12 cellular contexts compared by ENCODE assay signal in genomic region chr11:73965076-73965763, GRCh38. TPM values are rescaled to one million over a fixed set of nuclear protein-coding genes. Genes with fewer than 3 reads are reported as not detected.
DNase-seq lines count a peak whose midpoint lies in the region; ATAC-seq, FAIRE-seq and TF ChIP-seq lines count a peak whose summit lies in the region.
"Had no signal": no experiment of that assay in that cellular context is flagged by ENCODE, and none has a peak within 500 bp of the region (broad histone marks: within the 10 kb centered on the region; RNA-seq: fewer than 3 reads in every experiment).

No MANE protein-coding gene starts in this region.

- H3K4ac ChIP-seq in IMR-90 (ENCODE audit: low read depth, low read length) = no peak overlapping the region

- no peak overlapping the region for H2BK5ac ChIP-seq in IMR-90 (ENCODE audit: low read depth, low read length, poor library complexity, severe bottlenecking)

- H3K9me3 Mint-ChIP-seq in CD4-positive, CD25-positive, alpha-beta regulatory T cell = no peaks in the 10 kb centered on the region
- H3K9me3 Mint-ChIP-seq in stimulated activated memory B cell treated with anti-CD40 and anti-IgM and Interleukin-4, amounts not matched to agents 10 μg/mL and 1 μg/mL and 100 μg/mL, for 72 hours = no peaks in the 10 kb centered on the region
- H3K9me3 Mint-ChIP-seq: stimulated activated naive CD8-positive, alpha-beta T cell treated with anti-CD3 and anti-CD28 coated beads, Interleukin-15, amount 100 ng/mL, for 72 hours had no signal

- H4K5ac ChIP-seq in IMR-90 (ENCODE audit: low read depth, low read length) = no peak overlapping the region

- no peaks in the 10 kb centered on the region for H3K36me3 Mint-ChIP-seq in CD4-positive, CD25-positive, alpha-beta regulatory T cell
- H3K36me3 Mint-ChIP-seq in stimulated activated memory B cell treated with anti-CD40 and anti-IgM and Interleukin-4, amounts not matched to agents 10 μg/mL and 1 μg/mL and 100 μg/mL, for 72 hours = no peaks in the 10 kb centered on the region

- H3K4me3 ChIP-seq in A549 = peak overlapping the region; percentile 37
- no peak overlapping the region for H3K4me3 ChIP-seq in CD4-positive, CD25-positive, alpha-beta regulatory T cell (ENCODE audit: low read depth, low read length)
- no peak overlapping the region for H3K4me3 ChIP-seq in IMR-90 (ENCODE audit: insufficient read depth, low read depth, low read length)
- no peak overlapping the region for H3K4me3 ChIP-seq in K562
- H3K4me3 ChIP-seq in esophagus muscularis mucosa = no peak overlapping the region
- H3K4me3 ChIP-seq: Peyer's patch had no signal

- intact Hi-C loops in IMR-90 (cut with micrococcal nuclease) (no loop called here), K562 (cut with micrococcal nuclease) (loop anchor here (2.0 kb wide), 2 partner anchors 290 to 484 kb away; no protein-coding TSS in a partner anchor), esophagus muscularis mucosa (cut with DNase I) (loop anchor here (10.0 kb wide), 2 partner anchors 60 to 110 kb away; no protein-coding TSS in a partner anchor)

- no peak overlapping the region for H4K91ac ChIP-seq in IMR-90 (ENCODE audit: insufficient read depth, low read depth, low read length)

- peaks cover 4 to 57% (median 20%) of the 10 kb centered on the region in 4 donors for H3K4me1 Mint-ChIP-seq in CD4-positive, CD25-positive, alpha-beta regulatory T cell
- H3K4me1 Mint-ChIP-seq in stimulated activated memory B cell treated with anti-CD40 and anti-IgM and Interleukin-4, amounts not matched to agents 10 μg/mL and 1 μg/mL and 100 μg/mL, for 72 hours = peaks cover 37% of the 10 kb centered on the region

- H3K27ac ChIP-seq in A549 (peak overlapping the region; percentile 55 to 62; a peak in 5 of 6 replicates), IMR-90 (ENCODE audit: insufficient read depth, low read length) (no peak overlapping the region), K562 (ENCODE audit: extremely low read depth, low read depth, low read length) (no peak overlapping the region), esophagus muscularis mucosa (replicated peaks in 1 of 4) (no peak overlapping the region)
- no peak overlapping the region for H3K27ac ChIP-seq in CD4-positive, CD25-positive, alpha-beta regulatory T cell (ENCODE audit: insufficient read depth, low read length, poor library complexity, severe bottlenecking)
- H3K27ac ChIP-seq: Peyer's patch had no signal

- peak in 1 of 2 experiments; percentile 31 for DNase-seq in A549 (ENCODE audit: low read depth in 1 of 2, low spot score in 1 of 2)
- DNase-seq in CD4-positive, CD25-positive, alpha-beta regulatory T cell = no peak
- no peak for DNase-seq in IMR-90
- DNase-seq in K562 (ENCODE audit: extremely low read depth in 1 of 4, low spot score in 3 of 4) = no peak
- DNase-seq in NCI-H1436 (lab: John Stamatoyannopoulos, UW) = no peak
- DNase-seq in esophagus muscularis mucosa (ENCODE audit: extremely low spot score) = no peak

- H3K79me2 ChIP-seq in K562 (ENCODE audit: control insufficient read depth, insufficient read depth, low read length) = no peaks in the 10 kb centered on the region

- H3K4me3 Mint-ChIP-seq in CD4-positive, CD25-positive, alpha-beta regulatory T cell = peak overlapping the region in 1 of 4 donors; percentile 56
- no peak overlapping the region for H3K4me3 Mint-ChIP-seq in stimulated activated memory B cell treated with anti-CD40 and anti-IgM and Interleukin-4, amounts not matched to agents 10 μg/mL and 1 μg/mL and 100 μg/mL, for 72 hours

- H3K23ac ChIP-seq in IMR-90 (ENCODE audit: low read depth, low read length) = no peak overlapping the region

- no peaks in the 10 kb centered on the region; the same call in 2 of the 3 replicates for H3K9me3 ChIP-seq in A549
- H3K9me3 ChIP-seq in CD4-positive, CD25-positive, alpha-beta regulatory T cell (ENCODE audit: control insufficient read depth in 2 of 2, low read length in 2 of 2) = no peaks in the 10 kb centered on the region
- H3K9me3 ChIP-seq in IMR-90 (ENCODE audit: control insufficient read depth, insufficient read depth, low read length) = no peaks in the 10 kb centered on the region
- no peaks in the 10 kb centered on the region for H3K9me3 ChIP-seq in K562 (replicated peaks; ENCODE audit: control insufficient read depth, insufficient read depth, low read depth, low read length)
- no peaks in the 10 kb centered on the region for H3K9me3 ChIP-seq in esophagus muscularis mucosa
- H3K9me3 ChIP-seq: Peyer's patch had no signal

- H3K14ac ChIP-seq in IMR-90 (replicated peaks; ENCODE audit: low read depth, low read length) = no peak overlapping the region

- BruUV-seq in IMR-90 (replicated peaks; lab: Mats Ljungman, UMichigan) = no TSS peak
- no TSS peak for BruUV-seq in K562 (replicated peaks; lab: Mats Ljungman, UMichigan)

- no peaks in the 10 kb centered on the region for H3K36me3 ChIP-seq in CD4-positive, CD25-positive, alpha-beta regulatory T cell (ENCODE audit: control insufficient read depth, insufficient read depth, low read length)
- no peaks in the 10 kb centered on the region for H3K36me3 ChIP-seq in IMR-90 (ENCODE audit: control insufficient read depth, insufficient read depth, low read length)
- H3K36me3 ChIP-seq in K562 (ENCODE audit: control insufficient read depth, insufficient read depth, low read length) = no peaks in the 10 kb centered on the region
- H3K36me3 ChIP-seq in esophagus muscularis mucosa = no peaks in the 10 kb centered on the region
- H3K36me3 ChIP-seq: Peyer's patch had no signal

- H3K27me3 Mint-ChIP-seq in CD4-positive, CD25-positive, alpha-beta regulatory T cell = no peaks in the 10 kb centered on the region
- H3K27me3 Mint-ChIP-seq in stimulated activated memory B cell treated with anti-CD40 and anti-IgM and Interleukin-4, amounts not matched to agents 10 μg/mL and 1 μg/mL and 100 μg/mL, for 72 hours = no peaks in the 10 kb centered on the region
- H3K27me3 Mint-ChIP-seq: stimulated activated naive CD8-positive, alpha-beta T cell treated with anti-CD3 and anti-CD28 coated beads, Interleukin-15, amount 100 ng/mL, for 72 hours had no signal

- TF ChIP-seq CTCF in A549 (IDR thresholded peaks at IDR 0.05) (no peak), IMR-90 (conservative IDR thresholded peaks at IDR 0.05; ENCODE audit: low read depth, low read length) (no peak), K562 (IDR thresholded peaks at IDR 0.05 in 2 of 3, conservative IDR thresholded peaks at IDR 0.05 in 1 of 3; ENCODE audit: insufficient read depth in 2 of 3, low read depth in 1 of 3, low read length in 3 of 3) (no peak), esophagus muscularis mucosa (IDR thresholded peaks at IDR 0.05) (no peak)

- H4K8ac ChIP-seq in IMR-90 (ENCODE audit: low read depth in 2 of 2, low read length in 2 of 2) = no peak overlapping the region

- H3K4me2 ChIP-seq in A549 = peak overlapping the region; percentile 93
- H3K4me2 ChIP-seq in IMR-90 (ENCODE audit: low read depth, low read length) = no peak overlapping the region
- H3K4me2 ChIP-seq in K562 (ENCODE audit: insufficient read depth, low read length) = no peak overlapping the region

- no peak for FAIRE-seq in A549 (lab: Jason Lieb, UNC)
- no peak for FAIRE-seq in K562 (lab: Jason Lieb, UNC)
- FAIRE-seq: islet of Langerhans had no signal

- H3K9ac ChIP-seq in IMR-90 (ENCODE audit: low read depth, low read length) = no peak overlapping the region
- no peak overlapping the region for H3K9ac ChIP-seq in K562 (ENCODE audit: insufficient read depth in 1 of 2, low read depth in 2 of 2, low read length in 2 of 2)

- H3K4me1 ChIP-seq in A549 = 0 out of 3 replicates have a peak, but pooled peaks cover 5% of the 10 kb centered on the region
- peaks cover 47% of the 10 kb centered on the region for H3K4me1 ChIP-seq in CD4-positive, CD25-positive, alpha-beta regulatory T cell (ENCODE audit: control insufficient read depth, insufficient read depth, low read length, poor library complexity, severe bottlenecking)
- no peaks in the 10 kb centered on the region for H3K4me1 ChIP-seq in IMR-90 (ENCODE audit: control insufficient read depth, insufficient read depth, low read length)
- peaks cover 7 to 13% of the 10 kb centered on the region in 2 experiments; a peak in 3 of 5 replicates for H3K4me1 ChIP-seq in K562 (replicated peaks in 1 of 2; ENCODE audit: control insufficient read depth in 2 of 2, insufficient read depth in 2 of 2, low read length in 2 of 2)
- peaks cover 3 to 15% (median 7%) of the 10 kb centered on the region in 4 donors for H3K4me1 ChIP-seq in esophagus muscularis mucosa

- H3K27me3 ChIP-seq in CD4-positive, CD25-positive, alpha-beta regulatory T cell (ENCODE audit: control insufficient read depth, insufficient read depth, low read length) = no peaks in the 10 kb centered on the region
- H3K27me3 ChIP-seq in IMR-90 (ENCODE audit: control insufficient read depth, insufficient read depth, low read length) (no peaks in the 10 kb centered on the region), K562 (ENCODE audit: control insufficient read depth in 2 of 2, insufficient read depth in 2 of 2, low read length in 2 of 2) (no peaks in the 10 kb centered on the region; a peak in 1 of 5 replicates), esophagus muscularis mucosa (peaks cover 0 to 14% (median 0%) of the 10 kb centered on the region in 4 donors)
- H3K27me3 ChIP-seq: Peyer's patch had no signal

- H2AK5ac ChIP-seq in IMR-90 (ENCODE audit: low read depth, low read length) = no peak overlapping the region

- no peak overlapping the region for H3K18ac ChIP-seq in IMR-90 (ENCODE audit: low read depth, low read length)

- dilution Hi-C loops in IMR-90 (cut with HindIII; ENCODE audit: low sequenced_read_pairs, unreplicated experiment) = no loop called here

- H3K9me1 ChIP-seq in IMR-90 (ENCODE audit: insufficient read depth, low read length) = no peaks in the 10 kb centered on the region
- no peaks in the 10 kb centered on the region for H3K9me1 ChIP-seq in K562 (ENCODE audit: control insufficient read depth, insufficient read depth, low read length)

- 53% methylated on average over 10 of the region's 10 CpGs for WGBS in A549 (ENCODE audit: missing lambda C conversion rate)
- WGBS in IMR-90 (ENCODE audit: extremely low coverage in 2 of 2, insufficient read length in 1 of 2), 2 experiments = no CpG with 5 or more reads among the region's 10 CpGs
- 29% methylated on average over 10 of the region's 10 CpGs for WGBS in K562 (ENCODE audit: insufficient coverage, low coverage, missing lambda C conversion rate)
- WGBS in esophagus muscularis mucosa = 43% methylated on average over 7 of the region's 10 CpGs

- no peak for TF ChIP-seq EP300 in A549 (IDR thresholded peaks at IDR 0.05)
- TF ChIP-seq EP300 in K562 (IDR thresholded peaks at IDR 0.05; ENCODE audit: low read length) = no peak
- TF ChIP-seq EP300 in esophagus muscularis mucosa (IDR thresholded peaks at IDR 0.05) = no peak

- peak overlapping the region; percentile 50 for H2AK9ac ChIP-seq in IMR-90 (replicated peaks; ENCODE audit: low read depth, low read length, poor library complexity)

- CTCF ChIA-PET in A549 (lab: Yijun Ruan, JAX) = interaction anchor here (0.7 to 5.2 kb wide), 11 partner anchors 11 to 515 kb away, joined by 3 to 61 read pairs (median 5); partner anchors contain the start of genes C2CD3, DNAJB13 and PPME1
- CTCF ChIA-PET in IMR-90 (lab: Yijun Ruan, JAX) = no interaction called here
- CTCF ChIA-PET in K562 (lab: Yijun Ruan, JAX; ENCODE audit: low intra/inter-chr PET ratio) = interaction anchor here (1.2 to 2.8 kb wide), 2 partner anchors 125 to 484 kb away, joined by 5 to 14 read pairs; no protein-coding TSS in a partner anchor

- TF ChIP-seq POLR2A in A549 (IDR thresholded peaks at IDR 0.05; ENCODE audit: low read length) (no peak), IMR-90 (IDR thresholded peaks at IDR 0.05; ENCODE audit: low read depth, low read length) (no peak), K562 (conservative IDR thresholded peaks at IDR 0.05) (no peak), esophagus muscularis mucosa (IDR thresholded peaks at IDR 0.05; ENCODE audit: low read depth) (no peak)

- H2BK120ac ChIP-seq in IMR-90 (ENCODE audit: low read depth, low read length) = no peak overlapping the region

- TF ChIP-seq RAD21 in A549 (conservative IDR thresholded peaks at IDR 0.05 in 1 of 2, IDR thresholded peaks at IDR 0.05 in 1 of 2) (peak in 1 of 2 experiments; percentile 39; a peak in 2 of 5 replicates), IMR-90 (IDR thresholded peaks at IDR 0.05; ENCODE audit: low read length) (no peak), K562 (CRISPR knock-in tag; conservative IDR thresholded peaks at IDR 0.05 in 1 of 2, IDR thresholded peaks at IDR 0.05 in 1 of 2) (no peak)

- H3K56ac ChIP-seq in IMR-90 (ENCODE audit: extremely low read depth, insufficient read depth, low read length) = no peak overlapping the region

- H4K20me1 ChIP-seq in IMR-90 (ENCODE audit: insufficient read depth, low read length) (no peaks in the 10 kb centered on the region), K562 (replicated peaks; ENCODE audit: control insufficient read depth, insufficient read depth, low read length) (no peaks in the 10 kb centered on the region)

- peak overlapping the region; percentile 59 to 84 (median 79) for H3K27ac Mint-ChIP-seq in CD4-positive, CD25-positive, alpha-beta regulatory T cell
- H3K27ac Mint-ChIP-seq in stimulated activated memory B cell treated with anti-CD40 and anti-IgM and Interleukin-4, amounts not matched to agents 10 μg/mL and 1 μg/mL and 100 μg/mL, for 72 hours = no peak overlapping the region

- in situ Hi-C loops in IMR-90 (cut with MboI; ENCODE audit: low sequenced_read_pairs) (loop anchor here (10.0 kb wide), 1 partner anchor 480 kb away; no protein-coding TSS in a partner anchor), K562 (cut with MboI) (loop anchor here (10.0 kb wide), 1 partner anchor 490 kb away; no protein-coding TSS in a partner anchor)

- ATAC-seq in A549 (peak; percentile 56 to 66; a peak in 5 of 6 replicates), IMR-90 (ENCODE audit: low read depth) (0 out of 2 replicates have a peak, but pooled peaks have one; percentile 6), K562 (no peak), GM18519 (IDR thresholded peaks at IDR 0.05; ENCODE audit: low FRiP score, unreplicated experiment) (no peak)
- no peak for ATAC-seq in CD4-positive, CD25-positive, alpha-beta regulatory T cell (ENCODE audit: low read depth in 2 of 2)
- ATAC-seq in stimulated activated memory B cell treated with anti-CD40 and anti-IgM and Interleukin-4, amounts not matched to agents 10 μg/mL and 1 μg/mL and 100 μg/mL, for 72 hours = no peak

- H2AFZ ChIP-seq in IMR-90 (replicated peaks; ENCODE audit: low read length, poor library complexity) (no peak overlapping the region), K562 (ENCODE audit: low read depth, low read length) (no peak overlapping the region)

- H2BK20ac ChIP-seq in IMR-90 (ENCODE audit: low read depth, low read length) = no peak overlapping the region

- no peak overlapping the region for H2BK15ac ChIP-seq in IMR-90 (ENCODE audit: low read depth, low read length)

- POLR2A ChIA-PET in A549 (lab: Yijun Ruan, JAX) (interaction anchor here (1.6 kb wide), 1 partner anchor 17 kb away, joined by 5 read pairs; the partner anchor contains the start of gene UCP2), IMR-90 (lab: Charles Lee; ENCODE audit: unreplicated experiment) (no interaction called here), K562 (lab: Yijun Ruan, JAX) (interaction anchor here (1.0 to 1.8 kb wide), 2 partner anchors 11 to 13 kb away, joined by 3 to 5 read pairs; no protein-coding TSS in a partner anchor)

- no peaks in the 10 kb centered on the region for H3K79me1 ChIP-seq in IMR-90 (ENCODE audit: low read depth in 1 of 2, low read length in 2 of 2)

RNA-seq across cellular contexts. Expression of gene DNAJB13, which starts 14.4 kb away (rescaled TPM):
- 0.87 and 0.90 TPM in 2 replicates for polyA plus RNA-seq in A549 (2011; rRNA removed)
- polyA plus RNA-seq in A549 (2012; cell fraction: cytosol; rRNA removed) = 0.66 and 1.2 TPM in 2 replicates
- polyA plus RNA-seq in A549 (2012; cell fraction: nucleus; rRNA removed) = 0.47 and 0.70 TPM in 2 replicates
- 0.47 to 0.95 TPM (median 0.75 TPM) in 3 replicates for polyA plus RNA-seq in A549 (2017; fragmentation: RNase III; extraction: RNeasy Plus Mini Kit Qiagen cat#74134 plus additional on column Dnase treatment)
- 1.4 and 1.5 TPM in 2 replicates for polyA minus RNA-seq in A549 (2011; rRNA and poly(A)+ RNA removed)
- not detected for total RNA-seq in CD4-positive, CD25-positive, alpha-beta regulatory T cell
- under 1 TPM in 2 of 4 donors, not detected in 2; 0.32 to 0.33 TPM for polyA plus RNA-seq in CD4-positive, CD25-positive, alpha-beta regulatory T cell
- 0.18 and 0.28 TPM in 2 replicates for total RNA-seq in IMR-90 (2012; rRNA removed)
- 0.10 and 0.48 TPM in 2 replicates for polyA plus RNA-seq in IMR-90 (2012; rRNA removed)
- polyA plus RNA-seq in IMR-90 (2012; cell fraction: cytosol; rRNA removed) = 0.14 TPM in 1 of 2 replicates, not detected in the other
- polyA plus RNA-seq in IMR-90 (2012; cell fraction: nucleus; rRNA removed; ENCODE audit: low replicate concordance) = 0.15 and 0.33 TPM in 2 replicates
- total RNA-seq in K562 (2011; cell fraction: chromatin; rRNA removed; ENCODE audit: low replicate concordance) = 0.69 TPM in 1 of 2 replicates, not detected in the other
- total RNA-seq in K562 (2011; cell fraction: nucleolus; rRNA removed) = not detected in 2 replicates
- 0.31 and 0.81 TPM in 2 replicates for total RNA-seq in K562 (2011; cell fraction: nucleoplasm; rRNA removed)
- total RNA-seq in K562 (2014; rRNA removed) = not detected in 2 replicates
- not detected in 2 replicates for total RNA-seq in K562 (2014; rRNA removed; fragmentation: Illumina TruSeq; extraction: Trizol)
- not detected in 2 replicates for total RNA-seq in K562 (2015; rRNA removed; fragmentation: Illumina TruSeq; extraction: Trizol)
- total RNA-seq in K562 (2021) = not detected in 2 replicates
- polyA plus RNA-seq in K562 (2011; rRNA removed) = 0.14 and 0.46 TPM in 2 replicates
- polyA plus RNA-seq in K562 (2011; cell fraction: cytosol; rRNA removed) = 0.13 TPM in 1 of 2 replicates, not detected in the other
- polyA plus RNA-seq in K562 (2011; cell fraction: nucleus; rRNA removed) = 0.73 and 1.4 TPM in 2 replicates
- polyA plus RNA-seq in K562 (2012) = 0.08 and 0.10 TPM in 2 replicates
- not detected in 2 replicates for polyA plus RNA-seq in K562 (2014; fragmentation: Illumina TruSeq; extraction: Trizol)
- not detected for polyA plus RNA-seq in K562 (2014; fragmentation: Nextera tagmentation; extraction: Ambion mirVana)
- 0.04 TPM in 1 of 2 replicates, not detected in the other for polyA plus RNA-seq in K562 (2014; rRNA removed)
- 0.15 TPM in 1 of 2 replicates, not detected in the other for polyA minus RNA-seq in K562 (2011; rRNA and poly(A)+ RNA removed)
- not detected in 2 replicates for polyA minus RNA-seq in K562 (2011; cell fraction: cytosol; rRNA and poly(A)+ RNA removed)
- 0.13 and 0.44 TPM in 2 replicates for polyA minus RNA-seq in K562 (2011; cell fraction: nucleus; rRNA and poly(A)+ RNA removed)
- total RNA-seq in esophagus muscularis mucosa = not detected
- total RNA-seq: dermis microvascular lymphatic vessel endothelial cell had no signal

RNA-seq across cellular contexts. Expression of gene UCP2, which starts 17.4 kb away (rescaled TPM):
- polyA plus RNA-seq in A549 (2011; rRNA removed) (51.6 and 54.7 TPM in 2 replicates), A549 (2017; fragmentation: RNase III; extraction: RNeasy Plus Mini Kit Qiagen cat#74134 plus additional on column Dnase treatment) (126 to 138 TPM (median 131 TPM) in 3 replicates), IMR-90 (2012; rRNA removed) (11.9 and 12.0 TPM in 2 replicates), K562 (2011; rRNA removed) (45.6 and 59.3 TPM in 2 replicates), K562 (2014; fragmentation: Illumina TruSeq; extraction: Trizol) (147 and 173 TPM in 2 replicates), K562 (2014; fragmentation: Nextera tagmentation; extraction: Ambion mirVana) (100 to 1,000 TPM in 1 of 2 experiments, 10 to 100 TPM in 1; 95.7 to 216 TPM), K562 (2014; rRNA removed) (84.5 and 87.9 TPM in 2 replicates)
- polyA plus RNA-seq in A549 (2012; cell fraction: cytosol; rRNA removed) = 96.9 and 124 TPM in 2 replicates
- polyA plus RNA-seq in A549 (2012; cell fraction: nucleus; rRNA removed) = 64.2 and 65.0 TPM in 2 replicates
- polyA minus RNA-seq in A549 (2011; rRNA and poly(A)+ RNA removed) = 152 and 192 TPM in 2 replicates
- total RNA-seq in CD4-positive, CD25-positive, alpha-beta regulatory T cell = 850 TPM
- polyA plus RNA-seq in CD4-positive, CD25-positive, alpha-beta regulatory T cell = 1,000 to 10,000 TPM; 1,262 to 2,276 (median 1,740) TPM
- total RNA-seq in IMR-90 (2012; rRNA removed) (2.0 and 2.2 TPM in 2 replicates), K562 (2014; rRNA removed) (21.5 and 29.2 TPM in 2 replicates), K562 (2014; rRNA removed; fragmentation: Illumina TruSeq; extraction: Trizol) (19.6 and 24.1 TPM in 2 replicates), K562 (2015; rRNA removed; fragmentation: Illumina TruSeq; extraction: Trizol) (19.2 and 25.9 TPM in 2 replicates), K562 (2021) (141 and 152 TPM in 2 replicates), esophagus muscularis mucosa (10 to 100 TPM; 22.4 to 43.6 (median 30.9) TPM)
- polyA plus RNA-seq in IMR-90 (2012; cell fraction: cytosol; rRNA removed) = 11.1 and 16.7 TPM in 2 replicates
- polyA plus RNA-seq in IMR-90 (2012; cell fraction: nucleus; rRNA removed; ENCODE audit: low replicate concordance) = 5.0 and 5.4 TPM in 2 replicates
- 125 and 263 TPM in 2 replicates for total RNA-seq in K562 (2011; cell fraction: chromatin; rRNA removed; ENCODE audit: low replicate concordance)
- total RNA-seq in K562 (2011; cell fraction: nucleolus; rRNA removed) = 180 and 194 TPM in 2 replicates
- 161 and 172 TPM in 2 replicates for total RNA-seq in K562 (2011; cell fraction: nucleoplasm; rRNA removed)
- polyA plus RNA-seq in K562 (2011; cell fraction: cytosol; rRNA removed) = 113 and 142 TPM in 2 replicates
- polyA plus RNA-seq in K562 (2011; cell fraction: nucleus; rRNA removed) = 52.2 and 60.9 TPM in 2 replicates
- 99.1 and 151 TPM in 2 replicates for polyA plus RNA-seq in K562 (2012)
- 59.5 and 95.2 TPM in 2 replicates for polyA minus RNA-seq in K562 (2011; rRNA and poly(A)+ RNA removed)
- 107 and 109 TPM in 2 replicates for polyA minus RNA-seq in K562 (2011; cell fraction: cytosol; rRNA and poly(A)+ RNA removed)
- 69.9 and 106 TPM in 2 replicates for polyA minus RNA-seq in K562 (2011; cell fraction: nucleus; rRNA and poly(A)+ RNA removed)

RNA-seq across cellular contexts. Expression of gene UCP3, which starts 43.7 kb away (rescaled TPM):
- polyA plus RNA-seq in A549 (2011; rRNA removed) (1.3 and 1.6 TPM in 2 replicates), A549 (2017; fragmentation: RNase III; extraction: RNeasy Plus Mini Kit Qiagen cat#74134 plus additional on column Dnase treatment) (1.5 to 1.8 TPM (median 1.7 TPM) in 3 replicates), IMR-90 (2012; rRNA removed) (0.80 TPM in 2 replicates), K562 (2011; rRNA removed) (0.15 and 0.26 TPM in 2 replicates), K562 (2014; fragmentation: Illumina TruSeq; extraction: Trizol) (0.43 and 0.53 TPM in 2 replicates), K562 (2014; fragmentation: Nextera tagmentation; extraction: Ambion mirVana) (not detected), K562 (2014; rRNA removed) (0.04 and 0.21 TPM in 2 replicates)
- polyA plus RNA-seq in A549 (2012; cell fraction: cytosol; rRNA removed) = 1.6 and 2.0 TPM in 2 replicates
- 22.1 and 27.2 TPM in 2 replicates for polyA plus RNA-seq in A549 (2012; cell fraction: nucleus; rRNA removed)
- 1.9 and 2.8 TPM in 2 replicates for polyA minus RNA-seq in A549 (2011; rRNA and poly(A)+ RNA removed)
- 5.6 TPM for total RNA-seq in CD4-positive, CD25-positive, alpha-beta regulatory T cell
- polyA plus RNA-seq in CD4-positive, CD25-positive, alpha-beta regulatory T cell = under 1 TPM; 0.16 to 0.34 (median 0.24) TPM
- total RNA-seq in IMR-90 (2012; rRNA removed) (under 0.01 TPM in 2 replicates), K562 (2014; rRNA removed) (0.05 and 0.94 TPM in 2 replicates), K562 (2014; rRNA removed; fragmentation: Illumina TruSeq; extraction: Trizol) (0.25 and 0.29 TPM in 2 replicates), K562 (2015; rRNA removed; fragmentation: Illumina TruSeq; extraction: Trizol) (0.41 and 0.65 TPM in 2 replicates), K562 (2021) (0.18 and 0.53 TPM in 2 replicates), esophagus muscularis mucosa (1 to 10 TPM in 3 of 4 donors, under 1 TPM in 1; 0.78 to 5.6 (median 1.3) TPM)
- 0.05 and 0.24 TPM in 2 replicates for polyA plus RNA-seq in IMR-90 (2012; cell fraction: cytosol; rRNA removed)
- polyA plus RNA-seq in IMR-90 (2012; cell fraction: nucleus; rRNA removed; ENCODE audit: low replicate concordance) = 5.7 and 10.3 TPM in 2 replicates
- total RNA-seq in K562 (2011; cell fraction: chromatin; rRNA removed; ENCODE audit: low replicate concordance) = 2.3 and 3.3 TPM in 2 replicates
- 2.2 and 3.5 TPM in 2 replicates for total RNA-seq in K562 (2011; cell fraction: nucleolus; rRNA removed)
- 0.84 and 3.1 TPM in 2 replicates for total RNA-seq in K562 (2011; cell fraction: nucleoplasm; rRNA removed)
- polyA plus RNA-seq in K562 (2011; cell fraction: cytosol; rRNA removed) = 0.24 and 0.27 TPM in 2 replicates
- polyA plus RNA-seq in K562 (2011; cell fraction: nucleus; rRNA removed) = 1.9 and 2.1 TPM in 2 replicates
- polyA plus RNA-seq in K562 (2012) = 0.46 and 0.66 TPM in 2 replicates
- polyA minus RNA-seq in K562 (2011; rRNA and poly(A)+ RNA removed) = 0.36 and 0.39 TPM in 2 replicates
- not detected in 2 replicates for polyA minus RNA-seq in K562 (2011; cell fraction: cytosol; rRNA and poly(A)+ RNA removed)
- polyA minus RNA-seq in K562 (2011; cell fraction: nucleus; rRNA and poly(A)+ RNA removed) = 0.81 and 1.00 TPM in 2 replicates

Comparison
In these comparisons a context has a peak if more than half of its experiments do, and no peak if none do; other contexts are left out.
1. ATAC-seq: peak in A549 (2 of 2) and IMR-90 (single experiment); none in CD4-positive, CD25-positive, alpha-beta regulatory T cell (0 of 2), K562 (single experiment), GM18519 (single experiment) and stimulated activated memory B cell treated with anti-CD40 and anti-IgM and Interleukin-4, amounts not matched to agents 10 μg/mL and 1 μg/mL and 100 μg/mL, for 72 hours (single experiment).
2. H3K27ac ChIP-seq: peak in A549 (2 of 2); none in CD4-positive, CD25-positive, alpha-beta regulatory T cell (single experiment), IMR-90 (single experiment), K562 (single experiment) and esophagus muscularis mucosa (0 of 4).